Comparison of ENCODE assay signal across 1 cellular context in the genomic region with DNA sequence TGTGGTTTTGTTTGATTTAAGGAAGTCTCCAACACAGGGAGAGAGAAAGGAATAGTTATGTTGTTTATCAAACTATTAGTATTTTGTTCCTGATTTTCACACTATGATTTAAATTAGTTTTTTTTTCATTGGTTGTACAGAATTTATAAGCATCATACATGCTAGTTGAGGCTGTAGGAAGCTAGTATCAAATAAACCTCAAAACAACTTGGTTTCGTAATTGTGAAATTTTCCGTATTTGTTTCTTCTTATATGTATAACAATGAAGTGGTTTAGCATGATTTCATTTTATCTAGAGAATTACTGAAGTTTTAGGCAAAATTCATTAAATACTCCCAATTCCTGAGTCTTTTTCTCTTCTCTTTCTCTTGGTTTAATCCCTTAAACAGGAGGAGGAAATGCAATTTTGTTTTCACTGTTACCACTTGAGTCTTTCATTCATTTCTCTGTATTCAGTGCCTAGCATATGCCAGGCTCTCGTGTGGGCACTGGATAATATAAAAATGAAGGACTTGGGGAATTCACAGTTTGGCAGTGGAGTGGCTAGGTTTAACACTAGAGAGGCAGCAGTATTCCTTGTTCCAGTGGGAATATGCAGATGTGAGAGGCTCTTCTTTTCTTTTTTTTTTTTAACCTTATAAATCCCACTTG.
TF ChIP-seq lines count a peak whose summit lies in the region.

No MANE protein-coding gene starts in this region.

TF ChIP-seq in SK-N-SH treated with all-trans-retinoic acid at 6 μM for 48 hours, 23 proteins besides CTCF, POLR2A, EP300 and RAD21:
- TF ChIP-seq, protein P1, sequence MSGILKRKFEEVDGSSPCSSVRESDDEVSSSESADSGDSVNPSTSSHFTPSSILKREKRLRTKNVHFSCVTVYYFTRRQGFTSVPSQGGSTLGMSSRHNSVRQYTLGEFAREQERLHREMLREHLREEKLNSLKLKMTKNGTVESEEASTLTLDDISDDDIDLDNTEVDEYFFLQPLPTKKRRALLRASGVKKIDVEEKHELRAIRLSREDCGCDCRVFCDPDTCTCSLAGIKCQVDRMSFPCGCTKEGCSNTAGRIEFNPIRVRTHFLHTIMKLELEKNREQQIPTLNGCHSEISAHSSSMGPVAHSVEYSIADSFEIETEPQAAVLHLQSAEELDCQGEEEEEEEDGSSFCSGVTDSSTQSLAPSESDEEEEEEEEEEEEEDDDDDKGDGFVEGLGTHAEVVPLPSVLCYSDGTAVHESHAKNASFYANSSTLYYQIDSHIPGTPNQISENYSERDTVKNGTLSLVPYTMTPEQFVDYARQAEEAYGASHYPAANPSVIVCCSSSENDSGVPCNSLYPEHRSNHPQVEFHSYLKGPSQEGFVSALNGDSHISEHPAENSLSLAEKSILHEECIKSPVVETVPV (CRISPR knock-in tag; IDR thresholded peaks at IDR 0.05), result no peak
- TF ChIP-seq TCF4 (CRISPR knock-in tag; IDR thresholded peaks at IDR 0.05; ENCODE audit: borderline replicate concordance) (no peak), ARNTL (CRISPR knock-in tag; IDR thresholded peaks at IDR 0.05; ENCODE audit: borderline replicate concordance, low read depth) (no peak), ZFP30 (CRISPR knock-in tag; IDR thresholded peaks at IDR 0.05) (no peak), ZC3H10 (CRISPR knock-in tag; IDR thresholded peaks at IDR 0.05) (no peak), GLIS3 (CRISPR knock-in tag; IDR thresholded peaks at IDR 0.05) (no peak), ZFP3 (CRISPR knock-in tag; IDR thresholded peaks at IDR 0.05) (no peak), ZNF8 (CRISPR knock-in tag; IDR thresholded peaks at IDR 0.05) (no peak), OSR1 (CRISPR knock-in tag; IDR thresholded peaks at IDR 0.05) (no peak), ZNF565 (CRISPR knock-in tag; conservative IDR thresholded peaks at IDR 0.05; ENCODE audit: low read depth) (no peak), ZNF70 (CRISPR knock-in tag; IDR thresholded peaks at IDR 0.05) (no peak), RARB (CRISPR knock-in tag; IDR thresholded peaks at IDR 0.05) (no peak), PPARA (CRISPR knock-in tag; IDR thresholded peaks at IDR 0.05; ENCODE audit: borderline replicate concordance) (no peak), ESRRG (CRISPR knock-in tag; IDR thresholded peaks at IDR 0.05) (no peak)
- TF ChIP-seq, protein P2, sequence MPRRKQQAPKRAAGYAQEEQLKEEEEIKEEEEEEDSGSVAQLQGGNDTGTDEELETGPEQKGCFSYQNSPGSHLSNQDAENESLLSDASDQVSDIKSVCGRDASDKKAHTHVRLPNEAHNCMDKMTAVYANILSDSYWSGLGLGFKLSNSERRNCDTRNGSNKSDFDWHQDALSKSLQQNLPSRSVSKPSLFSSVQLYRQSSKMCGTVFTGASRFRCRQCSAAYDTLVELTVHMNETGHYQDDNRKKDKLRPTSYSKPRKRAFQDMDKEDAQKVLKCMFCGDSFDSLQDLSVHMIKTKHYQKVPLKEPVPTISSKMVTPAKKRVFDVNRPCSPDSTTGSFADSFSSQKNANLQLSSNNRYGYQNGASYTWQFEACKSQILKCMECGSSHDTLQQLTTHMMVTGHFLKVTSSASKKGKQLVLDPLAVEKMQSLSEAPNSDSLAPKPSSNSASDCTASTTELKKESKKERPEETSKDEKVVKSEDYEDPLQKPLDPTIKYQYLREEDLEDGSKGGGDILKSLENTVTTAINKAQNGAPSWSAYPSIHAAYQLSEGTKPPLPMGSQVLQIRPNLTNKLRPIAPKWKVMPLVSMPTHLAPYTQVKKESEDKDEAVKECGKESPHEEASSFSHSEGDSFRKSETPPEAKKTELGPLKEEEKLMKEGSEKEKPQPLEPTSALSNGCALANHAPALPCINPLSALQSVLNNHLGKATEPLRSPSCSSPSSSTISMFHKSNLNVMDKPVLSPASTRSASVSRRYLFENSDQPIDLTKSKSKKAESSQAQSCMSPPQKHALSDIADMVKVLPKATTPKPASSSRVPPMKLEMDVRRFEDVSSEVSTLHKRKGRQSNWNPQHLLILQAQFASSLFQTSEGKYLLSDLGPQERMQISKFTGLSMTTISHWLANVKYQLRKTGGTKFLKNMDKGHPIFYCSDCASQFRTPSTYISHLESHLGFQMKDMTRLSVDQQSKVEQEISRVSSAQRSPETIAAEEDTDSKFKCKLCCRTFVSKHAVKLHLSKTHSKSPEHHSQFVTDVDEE (CRISPR knock-in tag; IDR thresholded peaks at IDR 0.05), result no peak
